In genomic region chr2:190197143-190197720, GRCh38 we compare ENCODE assay signal across 1 cellular context.
TF ChIP-seq lines count a peak whose summit lies in the region.

No MANE protein-coding gene starts in this region.

TF ChIP-seq in GM23338, 12 proteins besides CTCF, POLR2A, EP300 and RAD21 (continued from another document):
- TF ChIP-seq POLR2AphosphoS5 (IDR thresholded peaks at IDR 0.05; ENCODE audit: low read depth) (no peak), CREB1 (CRISPR knock-in tag; IDR thresholded peaks at IDR 0.05; ENCODE audit: low read depth) (no peak)
